Comparison of ENCODE assay signal across 1 cellular context in the genomic region with DNA sequence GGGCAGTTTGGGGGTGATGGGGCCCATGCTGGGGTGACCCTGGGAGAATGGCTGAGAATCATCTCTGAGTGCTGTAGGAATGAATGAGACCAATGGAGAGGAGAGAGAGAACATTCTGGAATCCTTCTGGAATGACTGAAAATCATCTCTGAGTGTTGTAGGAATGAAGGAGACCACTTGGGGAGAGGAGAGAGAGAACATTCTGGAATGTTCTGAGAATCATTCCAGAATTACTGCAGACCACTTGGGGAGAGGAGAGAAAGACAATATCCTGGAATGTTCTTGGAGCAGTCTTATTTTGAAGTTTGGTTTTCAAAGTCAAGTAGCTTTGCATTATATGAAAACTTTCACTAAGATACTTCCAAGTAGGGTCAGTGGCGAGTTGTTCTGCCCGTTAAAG.
A peak's percentile ranks its signal among the peaks of the same experiment; 100 is the strongest.
TF ChIP-seq lines count a peak whose summit lies in the region.

No MANE protein-coding gene starts in this region.

TF ChIP-seq in GM12878, 131 proteins besides CTCF, POLR2A, EP300 and RAD21:
- TF ChIP-seq MEF2B (IDR thresholded peaks at IDR 0.05; ENCODE audit: partially characterized antibody, poor library complexity, severe bottlenecking) (no peak), HDAC6 (IDR thresholded peaks at IDR 0.05; ENCODE audit: unreplicated experiment) (no peak), STAT3 (IDR thresholded peaks at IDR 0.05; ENCODE audit: low read depth, low read length) (no peak), CHD4 (IDR thresholded peaks at IDR 0.05) (no peak), WRNIP1 (IDR thresholded peaks at IDR 0.05; ENCODE audit: borderline replicate concordance, low read depth, low read length) (no peak)
- TF ChIP-seq, protein P1, sequence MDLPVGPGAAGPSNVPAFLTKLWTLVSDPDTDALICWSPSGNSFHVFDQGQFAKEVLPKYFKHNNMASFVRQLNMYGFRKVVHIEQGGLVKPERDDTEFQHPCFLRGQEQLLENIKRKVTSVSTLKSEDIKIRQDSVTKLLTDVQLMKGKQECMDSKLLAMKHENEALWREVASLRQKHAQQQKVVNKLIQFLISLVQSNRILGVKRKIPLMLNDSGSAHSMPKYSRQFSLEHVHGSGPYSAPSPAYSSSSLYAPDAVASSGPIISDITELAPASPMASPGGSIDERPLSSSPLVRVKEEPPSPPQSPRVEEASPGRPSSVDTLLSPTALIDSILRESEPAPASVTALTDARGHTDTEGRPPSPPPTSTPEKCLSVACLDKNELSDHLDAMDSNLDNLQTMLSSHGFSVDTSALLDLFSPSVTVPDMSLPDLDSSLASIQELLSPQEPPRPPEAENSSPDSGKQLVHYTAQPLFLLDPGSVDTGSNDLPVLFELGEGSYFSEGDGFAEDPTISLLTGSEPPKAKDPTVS (IDR thresholded peaks at IDR 0.05; ENCODE audit: low read depth, low read length), result peak; percentile 80; the same call in 1 of the 2 replicates
- TF ChIP-seq, protein P2, sequence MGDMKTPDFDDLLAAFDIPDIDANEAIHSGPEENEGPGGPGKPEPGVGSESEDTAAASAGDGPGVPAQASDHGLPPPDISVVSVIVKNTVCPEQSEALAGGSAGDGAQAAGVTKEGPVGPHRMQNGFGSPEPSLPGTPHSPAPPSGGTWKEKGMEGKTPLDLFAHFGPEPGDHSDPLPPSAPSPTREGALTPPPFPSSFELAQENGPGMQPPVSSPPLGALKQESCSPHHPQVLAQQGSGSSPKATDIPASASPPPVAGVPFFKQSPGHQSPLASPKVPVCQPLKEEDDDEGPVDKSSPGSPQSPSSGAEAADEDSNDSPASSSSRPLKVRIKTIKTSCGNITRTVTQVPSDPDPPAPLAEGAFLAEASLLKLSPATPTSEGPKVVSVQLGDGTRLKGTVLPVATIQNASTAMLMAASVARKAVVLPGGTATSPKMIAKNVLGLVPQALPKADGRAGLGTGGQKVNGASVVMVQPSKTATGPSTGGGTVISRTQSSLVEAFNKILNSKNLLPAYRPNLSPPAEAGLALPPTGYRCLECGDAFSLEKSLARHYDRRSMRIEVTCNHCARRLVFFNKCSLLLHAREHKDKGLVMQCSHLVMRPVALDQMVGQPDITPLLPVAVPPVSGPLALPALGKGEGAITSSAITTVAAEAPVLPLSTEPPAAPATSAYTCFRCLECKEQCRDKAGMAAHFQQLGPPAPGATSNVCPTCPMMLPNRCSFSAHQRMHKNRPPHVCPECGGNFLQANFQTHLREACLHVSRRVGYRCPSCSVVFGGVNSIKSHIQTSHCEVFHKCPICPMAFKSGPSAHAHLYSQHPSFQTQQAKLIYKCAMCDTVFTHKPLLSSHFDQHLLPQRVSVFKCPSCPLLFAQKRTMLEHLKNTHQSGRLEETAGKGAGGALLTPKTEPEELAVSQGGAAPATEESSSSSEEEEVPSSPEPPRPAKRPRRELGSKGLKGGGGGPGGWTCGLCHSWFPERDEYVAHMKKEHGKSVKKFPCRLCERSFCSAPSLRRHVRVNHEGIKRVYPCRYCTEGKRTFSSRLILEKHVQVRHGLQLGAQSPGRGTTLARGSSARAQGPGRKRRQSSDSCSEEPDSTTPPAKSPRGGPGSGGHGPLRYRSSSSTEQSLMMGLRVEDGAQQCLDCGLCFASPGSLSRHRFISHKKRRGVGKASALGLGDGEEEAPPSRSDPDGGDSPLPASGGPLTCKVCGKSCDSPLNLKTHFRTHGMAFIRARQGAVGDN (IDR thresholded peaks at IDR 0.05), result no peak
- TF ChIP-seq, protein P3, sequence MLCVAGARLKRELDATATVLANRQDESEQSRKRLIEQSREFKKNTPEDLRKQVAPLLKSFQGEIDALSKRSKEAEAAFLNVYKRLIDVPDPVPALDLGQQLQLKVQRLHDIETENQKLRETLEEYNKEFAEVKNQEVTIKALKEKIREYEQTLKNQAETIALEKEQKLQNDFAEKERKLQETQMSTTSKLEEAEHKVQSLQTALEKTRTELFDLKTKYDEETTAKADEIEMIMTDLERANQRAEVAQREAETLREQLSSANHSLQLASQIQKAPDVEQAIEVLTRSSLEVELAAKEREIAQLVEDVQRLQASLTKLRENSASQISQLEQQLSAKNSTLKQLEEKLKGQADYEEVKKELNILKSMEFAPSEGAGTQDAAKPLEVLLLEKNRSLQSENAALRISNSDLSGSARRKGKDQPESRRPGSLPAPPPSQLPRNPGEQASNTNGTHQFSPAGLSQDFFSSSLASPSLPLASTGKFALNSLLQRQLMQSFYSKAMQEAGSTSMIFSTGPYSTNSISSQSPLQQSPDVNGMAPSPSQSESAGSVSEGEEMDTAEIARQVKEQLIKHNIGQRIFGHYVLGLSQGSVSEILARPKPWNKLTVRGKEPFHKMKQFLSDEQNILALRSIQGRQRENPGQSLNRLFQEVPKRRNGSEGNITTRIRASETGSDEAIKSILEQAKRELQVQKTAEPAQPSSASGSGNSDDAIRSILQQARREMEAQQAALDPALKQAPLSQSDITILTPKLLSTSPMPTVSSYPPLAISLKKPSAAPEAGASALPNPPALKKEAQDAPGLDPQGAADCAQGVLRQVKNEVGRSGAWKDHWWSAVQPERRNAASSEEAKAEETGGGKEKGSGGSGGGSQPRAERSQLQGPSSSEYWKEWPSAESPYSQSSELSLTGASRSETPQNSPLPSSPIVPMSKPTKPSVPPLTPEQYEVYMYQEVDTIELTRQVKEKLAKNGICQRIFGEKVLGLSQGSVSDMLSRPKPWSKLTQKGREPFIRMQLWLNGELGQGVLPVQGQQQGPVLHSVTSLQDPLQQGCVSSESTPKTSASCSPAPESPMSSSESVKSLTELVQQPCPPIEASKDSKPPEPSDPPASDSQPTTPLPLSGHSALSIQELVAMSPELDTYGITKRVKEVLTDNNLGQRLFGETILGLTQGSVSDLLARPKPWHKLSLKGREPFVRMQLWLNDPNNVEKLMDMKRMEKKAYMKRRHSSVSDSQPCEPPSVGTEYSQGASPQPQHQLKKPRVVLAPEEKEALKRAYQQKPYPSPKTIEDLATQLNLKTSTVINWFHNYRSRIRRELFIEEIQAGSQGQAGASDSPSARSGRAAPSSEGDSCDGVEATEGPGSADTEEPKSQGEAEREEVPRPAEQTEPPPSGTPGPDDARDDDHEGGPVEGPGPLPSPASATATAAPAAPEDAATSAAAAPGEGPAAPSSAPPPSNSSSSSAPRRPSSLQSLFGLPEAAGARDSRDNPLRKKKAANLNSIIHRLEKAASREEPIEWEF (IDR thresholded peaks at IDR 0.05; ENCODE audit: insufficient replicate concordance, low read depth, low read length), result no peak
